8 cellular contexts compared by ENCODE assay signal in the genomic region with DNA sequence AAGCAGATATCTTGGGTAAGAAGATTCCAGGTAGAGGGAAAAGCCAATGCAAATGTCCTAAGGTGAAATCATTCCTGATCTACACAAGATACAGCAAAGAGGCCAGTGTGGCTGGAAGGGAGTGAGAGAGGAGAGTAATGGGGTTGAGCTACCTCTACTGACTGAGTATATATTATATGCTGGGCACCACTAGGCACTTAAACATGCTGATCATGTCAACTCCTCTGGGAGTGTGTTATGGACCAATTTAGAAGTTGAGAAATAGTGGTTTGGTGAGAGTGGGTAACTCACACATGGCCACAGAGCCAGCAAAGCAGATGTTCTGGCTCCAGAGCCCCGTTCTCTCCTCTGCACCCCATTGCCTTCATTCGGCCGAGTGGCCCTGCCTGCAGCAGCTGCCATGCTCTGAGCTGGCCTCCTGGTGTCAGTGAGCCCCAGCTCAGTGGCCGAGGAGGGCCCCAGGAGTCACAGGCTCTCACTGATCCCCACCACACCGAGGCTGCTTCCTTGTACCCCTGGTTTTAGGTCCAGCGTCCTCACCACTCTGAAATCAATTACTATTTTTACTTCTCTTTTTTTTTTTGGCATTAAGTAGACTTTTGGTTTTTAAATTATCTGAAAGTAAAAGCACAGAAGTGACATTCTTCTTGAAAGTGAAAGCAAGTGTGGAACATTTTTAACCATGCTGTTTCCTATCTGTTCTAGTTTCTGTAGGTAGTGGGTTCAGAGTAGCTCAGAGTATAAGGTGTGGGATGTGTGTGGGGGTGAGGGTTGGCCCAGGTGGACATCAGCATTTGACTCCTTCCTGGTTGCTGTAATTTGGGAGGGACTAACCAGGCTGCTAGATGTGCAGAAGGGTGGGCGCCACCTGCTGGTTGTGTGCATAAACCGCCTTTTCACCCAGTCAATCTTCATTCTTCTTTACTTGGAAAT. TPM values are rescaled to one million over a fixed set of nuclear protein-coding genes. Genes with fewer than 3 reads are reported as not detected.
DNase-seq lines count a peak whose midpoint lies in the region; ATAC-seq and TF ChIP-seq lines count a peak whose summit lies in the region.

No MANE protein-coding gene starts in this region.

- peaks cover 3% of the 10 kb centered on the region for H3K27me3 Mint-ChIP-seq in neural progenitor cell (ENCODE audit: insufficient read depth, low read depth)
- H3K27me3 Mint-ChIP-seq in stimulated activated naive CD8-positive, alpha-beta T cell treated with anti-CD3 and anti-CD28 coated beads, Interleukin-15, amount 100 ng/mL, for 72 hours = peaks cover 9% of the 10 kb centered on the region

- TF ChIP-seq CTCF in epithelial cell of esophagus (IDR thresholded peaks at IDR 0.05; ENCODE audit: insufficient read depth, low read depth, low read length, missing control alignments) = peak; percentile 90
- peak; percentile 48 for TF ChIP-seq CTCF in neural progenitor cell (IDR thresholded peaks at IDR 0.05)

- TF ChIP-seq POLR2A in GM18505 (IDR thresholded peaks at IDR 0.05; ENCODE audit: borderline replicate concordance, extremely low read depth, insufficient read depth, insufficient read length) = no peak

- peaks cover 7% of the 10 kb centered on the region for H3K9me3 ChIP-seq in neural progenitor cell (ENCODE audit: low read depth)

- no peaks in the 10 kb centered on the region for H3K36me3 Mint-ChIP-seq in neural progenitor cell

- H3K9me3 Mint-ChIP-seq in neural progenitor cell = peaks cover 19% of the 10 kb centered on the region
- no peaks in the 10 kb centered on the region for H3K9me3 Mint-ChIP-seq in stimulated activated naive CD8-positive, alpha-beta T cell treated with anti-CD3 and anti-CD28 coated beads, Interleukin-15, amount 100 ng/mL, for 72 hours

- DNase-seq in Ammon's horn (ENCODE audit: low spot score) (peak; percentile 78), NCI-H460 (ENCODE audit: extremely low read depth, low read depth) (peak; percentile 69), epithelial cell of esophagus (ENCODE audit: low read depth) (peak; percentile 82), neural progenitor cell (ENCODE audit: low spot score) (peak; percentile 12)
- peak; percentile 43 to 67 for DNase-seq in activated CD8-positive, alpha-beta memory T cell treated with anti-CD3 and anti-CD28 coated beads for 1 hour (ENCODE audit: extremely low read depth in 1 of 2, low read depth in 1 of 2)
- peak; percentile 79 to 85 for DNase-seq in stimulated activated naive CD8-positive, alpha-beta T cell treated with anti-CD3 and anti-CD28 coated beads, Interleukin-15, amount 100 ng/mL, for 72 hours

- no peak overlapping the region for H3K9ac ChIP-seq in neural progenitor cell

- no peaks in the 10 kb centered on the region for H3K27me3 ChIP-seq in neural progenitor cell

- H3K4me1 Mint-ChIP-seq in neural progenitor cell = no peaks in the 10 kb centered on the region
- peaks cover 37% of the 10 kb centered on the region for H3K4me1 Mint-ChIP-seq in stimulated activated naive CD8-positive, alpha-beta T cell treated with anti-CD3 and anti-CD28 coated beads, Interleukin-15, amount 100 ng/mL, for 72 hours

- H3K27ac Mint-ChIP-seq in neural progenitor cell = no peak overlapping the region
- peak overlapping the region; percentile 20 to 81 for H3K27ac Mint-ChIP-seq in stimulated activated naive CD8-positive, alpha-beta T cell treated with anti-CD3 and anti-CD28 coated beads, Interleukin-15, amount 100 ng/mL, for 72 hours

- H3K79me2 ChIP-seq in neural progenitor cell (ENCODE audit: low read depth) = no peaks in the 10 kb centered on the region

- H2AFZ ChIP-seq in neural progenitor cell (replicated peaks) = no peak overlapping the region

- H3K4me1 ChIP-seq in neural progenitor cell = no peaks in the 10 kb centered on the region

- H3K36me3 ChIP-seq in neural progenitor cell = no peaks in the 10 kb centered on the region

- no peaks in the 10 kb centered on the region for H3F3A ChIP-seq in neural progenitor cell (ENCODE audit: low read depth)

- H3K4me3 ChIP-seq in epithelial cell of esophagus (ENCODE audit: low read length) (no peak overlapping the region), neural progenitor cell (no peak overlapping the region)

- no peaks in the 10 kb centered on the region for H4K20me1 ChIP-seq in neural progenitor cell (ENCODE audit: low read depth)

- no peak overlapping the region for H3K4me2 ChIP-seq in neural progenitor cell

- H3K27ac ChIP-seq in neural progenitor cell = no peak overlapping the region

- no peak overlapping the region for H3K4me3 Mint-ChIP-seq in neural progenitor cell
- peak overlapping the region; percentile 48 to 69 for H3K4me3 Mint-ChIP-seq in stimulated activated naive CD8-positive, alpha-beta T cell treated with anti-CD3 and anti-CD28 coated beads, Interleukin-15, amount 100 ng/mL, for 72 hours

- ATAC-seq in GM18505 (IDR thresholded peaks at IDR 0.05; ENCODE audit: unreplicated experiment) (peak; percentile 91), HG02970 (IDR thresholded peaks at IDR 0.05; ENCODE audit: low FRiP score, unreplicated experiment) (peak; percentile 90)
- peak; percentile 99 for ATAC-seq in stimulated activated naive CD8-positive, alpha-beta T cell treated with anti-CD3 and anti-CD28 coated beads, Interleukin-15, amount 100 ng/mL, for 72 hours

RNA-seq across cellular contexts. Expression of a gene that starts 45.8 kb away (rescaled TPM):
- total RNA-seq in NCI-H460 (2014; rRNA removed; shearing (Covaris generic)) = not detected in 2 replicates
- polyA plus RNA-seq in NCI-H460 (2014; cell fraction: nucleus; rRNA removed) = not detected in 2 replicates
- total RNA-seq in neural progenitor cell (ENCODE audit: low replicate concordance) = not detected in 2 replicates

RNA-seq across cellular contexts. Expression of a gene that starts 50.7 kb away (rescaled TPM):
- total RNA-seq in NCI-H460 (2014; rRNA removed; shearing (Covaris generic)) = not detected in 2 replicates
- not detected in 2 replicates for polyA plus RNA-seq in NCI-H460 (2014; cell fraction: nucleus; rRNA removed)
- total RNA-seq in neural progenitor cell (ENCODE audit: low replicate concordance) = not detected in 2 replicates

RNA-seq across cellular contexts. Expression of a gene that starts 54.4 kb away (rescaled TPM):
- total RNA-seq in NCI-H460 (2014; rRNA removed; shearing (Covaris generic)) = not detected in 2 replicates
- not detected in 2 replicates for polyA plus RNA-seq in NCI-H460 (2014; cell fraction: nucleus; rRNA removed)
- not detected in 2 replicates for total RNA-seq in neural progenitor cell (ENCODE audit: low replicate concordance)

Comparison
In these comparisons a context has a peak if more than half of its experiments do, and no peak if none do; other contexts are left out.
1. DNase-seq: peak in every context shown above with its lines; median percentile 82 in epithelial cell of esophagus; 82 in stimulated activated naive CD8-positive, alpha-beta T cell treated with anti-CD3 and anti-CD28 coated beads, Interleukin-15, amount 100 ng/mL, for 72 hours; 78 in Ammon's horn; 69 in NCI-H460; 55 in activated CD8-positive, alpha-beta memory T cell treated with anti-CD3 and anti-CD28 coated beads for 1 hour; 12 in neural progenitor cell.